Comparison of ENCODE assay signal across 8 cellular contexts in the genomic region with DNA sequence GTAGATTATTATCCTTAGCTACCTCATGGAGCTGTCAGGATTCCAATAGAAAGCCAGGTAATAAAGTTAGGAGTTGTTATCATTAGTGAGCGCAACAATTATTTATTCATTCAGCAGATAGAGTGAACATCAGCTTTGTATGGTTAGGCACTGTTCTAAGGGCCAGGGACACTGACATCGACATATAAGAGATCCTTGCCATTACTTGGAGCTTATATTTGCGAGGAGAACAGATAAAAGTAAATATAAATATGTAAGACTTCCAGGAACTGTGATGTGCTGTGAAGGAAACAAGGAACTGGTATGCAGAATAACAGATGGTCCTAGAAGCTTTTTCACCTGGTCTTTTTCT. TPM values are rescaled to one million over a fixed set of nuclear protein-coding genes. Genes with fewer than 3 reads are reported as not detected.
A peak's percentile ranks its signal among the peaks of the same experiment; 100 is the strongest.
DNase-seq lines count a peak whose midpoint lies in the region; ATAC-seq, FAIRE-seq and TF ChIP-seq lines count a peak whose summit lies in the region.

No MANE protein-coding gene starts in this region.

- CTCF ChIA-PET in H1 (lab: Charles Lee; ENCODE audit: partially characterized antibody): interaction anchor here (0.6 to 2.9 kb wide), 5 partner anchors 13 to 288 kb away, joined by 3 to 25 read pairs (median 3); no protein-coding TSS in a partner anchor

- H3K27me3 Mint-ChIP-seq in CD14-positive monocyte (ENCODE audit: low read depth in 3 of 3): peaks cover 0 to 5% (median 0%) of the 10 kb centered on the region in 3 donors
- H3K27me3 Mint-ChIP-seq in neural crest cell (ENCODE audit: low read depth): no peaks in the 10 kb centered on the region

- no peak overlapping the region for H3K23ac ChIP-seq in H1 (ENCODE audit: insufficient read length)

- H3K4me3 Mint-ChIP-seq in CD14-positive monocyte: peak overlapping the region; percentile 92 to 97
- H3K4me3 Mint-ChIP-seq in neural crest cell: peak overlapping the region; percentile 98

- POLR2A ChIA-PET in H1 (lab: Charles Lee; ENCODE audit: partially characterized antibody): interaction anchor here (0.7 to 2.3 kb wide), 27 partner anchors 9 to 473 kb away, joined by 3 to 13 read pairs (median 4); partner anchors contain the start of genes CCDC174, CHCHD4 and TMEM43

- in situ Hi-C loops in GM13977 (cut with MboI; ENCODE audit: low pct_unique_long_range_greater_than_20kb, low sequenced_read_pairs, unreplicated experiment): no loop called here

- no peak for TF ChIP-seq EP300 in H1 (IDR thresholded peaks at IDR 0.05; ENCODE audit: borderline replicate concordance in 1 of 2, low read depth in 2 of 2, low read length in 2 of 2)

- no peak overlapping the region for H2BK20ac ChIP-seq in H1 (ENCODE audit: low read length)

- H2BK15ac ChIP-seq in H1 (ENCODE audit: low read length): no peak overlapping the region

- H4K20me1 ChIP-seq in H1 (replicated peaks in 1 of 2; ENCODE audit: control insufficient read depth in 1 of 2, insufficient read depth in 2 of 2, low read length in 2 of 2): no peaks in the 10 kb centered on the region

- H3K9me3 Mint-ChIP-seq in CD14-positive monocyte: peaks cover 0 to 3% (median 0%) of the 10 kb centered on the region in 7 donors
- H3K9me3 Mint-ChIP-seq in neural crest cell: no peaks in the 10 kb centered on the region

- H3K4me1 ChIP-seq in NT2/D1 (ENCODE audit: insufficient read depth, insufficient read length): no peaks in the 10 kb centered on the region
- peaks cover 0 to 2% (median under 1%) of the 10 kb centered on the region in 4 experiments; a peak in 3 of 7 replicates for H3K4me1 ChIP-seq in H1 (replicated peaks in 1 of 4; ENCODE audit: control insufficient read depth in 3 of 4, insufficient read depth in 4 of 4, low read length in 3 of 4)

- H3K36me3 ChIP-seq in NT2/D1 (ENCODE audit: insufficient read depth, insufficient read length, low read length) (peaks cover 33% of the 10 kb centered on the region), H1 (ENCODE audit: control insufficient read depth in 2 of 4, insufficient read depth in 4 of 4, low read length in 3 of 4) (peaks cover 3 to 30% (median 13%) of the 10 kb centered on the region in 4 experiments; a peak in 6 of 8 replicates)

- H3K4me2 ChIP-seq in H1 (ENCODE audit: insufficient read depth in 1 of 2, low read depth in 2 of 2, low read length in 2 of 2): peak overlapping the region; percentile 61 to 99

- FAIRE-seq in H1 (lab: Jason Lieb, UNC): no peak

- peaks cover 6% of the 10 kb centered on the region for H3K23me2 ChIP-seq in H1 (ENCODE audit: low read depth, low read length)

- H3K27ac Mint-ChIP-seq in CD14-positive monocyte: peak overlapping the region; percentile 95 to 100 (median 98)
- H3K27ac Mint-ChIP-seq in neural crest cell (ENCODE audit: unreplicated experiment): peak overlapping the region; percentile 99

- no peak overlapping the region for H3K14ac ChIP-seq in H1 (ENCODE audit: insufficient read length)

- H3K4ac ChIP-seq in H1 (replicated peaks; ENCODE audit: insufficient read length, low read depth, low read length): no peak overlapping the region

- H3K79me2 ChIP-seq in H1 (ENCODE audit: control insufficient read depth in 1 of 2, insufficient read depth in 2 of 2, low read length in 2 of 2): peaks cover 0 to 56% of the 10 kb centered on the region in 2 experiments; a peak in 3 of 4 replicates

- 4% methylated on average over 3 of the region's 3 CpGs; no CpG with 5 or more reads in 1 of the 2 experiments for WGBS in H1 (ENCODE audit: extremely low coverage in 1 of 2, insufficient coverage in 1 of 2, insufficient read length in 1 of 2, insufficient replicate concordance in 2 of 2, low coverage in 1 of 2, low lambda C conversion rate in 2 of 2, missing lambda C conversion rate in 1 of 2), 2 experiments

- H3K27me3 ChIP-seq in NT2/D1 (ENCODE audit: insufficient read depth, insufficient read length) (no peaks in the 10 kb centered on the region), H1 (replicated peaks in 1 of 4; ENCODE audit: control insufficient read depth in 3 of 4, extremely low read depth in 1 of 4, insufficient read depth in 3 of 4, low read length in 3 of 4) (no peaks in the 10 kb centered on the region; a peak in 1 of 7 replicates)

- intact Hi-C loops in CD14-positive monocyte (cut with micrococcal nuclease): loop anchor here (5.0 kb wide), 3 partner anchors 37 to 768 kb away; partner anchors contain the start of genes CCDC174 (in 1 of the 2) and NR2C2 (in 1 of the 2)

- no peak for DNase-seq in CD14-positive monocyte (ENCODE audit: low spot score)
- DNase-seq in NT2/D1 (ENCODE audit: low read depth, low spot score): no peak
- no peak for DNase-seq in H1 (ENCODE audit: low read depth in 1 of 2, low spot score in 2 of 2)
- DNase-seq in neural crest cell (ENCODE audit: low read depth, low spot score): no peak
- no peak for DNase-seq in T1000 (lab: John Stamatoyannopoulos, UW)
- no peak for DNase-seq in GM13977 (ENCODE audit: low spot score)

- H2BK120ac ChIP-seq in H1 (replicated peaks; ENCODE audit: low read depth, low read length): no peak overlapping the region

- H3K79me1 ChIP-seq in H1 (ENCODE audit: low read depth, low read length): peaks cover 4% of the 10 kb centered on the region; the same call in 1 of the 2 replicates

- no peak for TF ChIP-seq POLR2A in H1 (IDR thresholded peaks at IDR 0.05; ENCODE audit: control extremely low read depth in 1 of 2, low read depth in 2 of 2, low read length in 2 of 2)

- TF ChIP-seq CTCF in CD14-positive monocyte (IDR thresholded peaks at IDR 0.05) (no peak), H1 (IDR thresholded peaks at IDR 0.05; ENCODE audit: control extremely low read depth in 1 of 3, insufficient read depth in 1 of 3, low read depth in 1 of 3, low read length in 3 of 3) (no peak), neural crest cell (conservative IDR thresholded peaks at IDR 0.05) (no peak), GM13977 (IDR thresholded peaks at IDR 0.05; ENCODE audit: extremely low read depth, insufficient read depth, missing control alignments) (no peak)

- no peak for TF ChIP-seq RAD21 in H1 (IDR thresholded peaks at IDR 0.05 in 1 of 2, conservative IDR thresholded peaks at IDR 0.05 in 1 of 2; ENCODE audit: low read depth in 2 of 2, low read length in 2 of 2)

- H3K56ac ChIP-seq in H1 (replicated peaks; ENCODE audit: insufficient read length, low read depth, low read length): no peak overlapping the region

- H2AK5ac ChIP-seq in H1 (ENCODE audit: low read depth, low read length): no peak overlapping the region

- H3K4me1 Mint-ChIP-seq in CD14-positive monocyte (peaks cover 34% of the 10 kb centered on the region), neural crest cell (peaks cover 45% of the 10 kb centered on the region)

- H4K91ac ChIP-seq in H1 (replicated peaks; ENCODE audit: insufficient read length, low read length): no peak overlapping the region

- H3K9me3 ChIP-seq in NT2/D1 (ENCODE audit: insufficient read depth, low read length) (no peaks in the 10 kb centered on the region), H1 (ENCODE audit: insufficient read depth in 2 of 2, low read depth in 1 of 2, low read length in 1 of 2) (no peaks in the 10 kb centered on the region)

- H3K4me3 ChIP-seq in NT2/D1 (ENCODE audit: insufficient read length, low read depth) (peak overlapping the region; percentile 86), H1 (ENCODE audit: extremely low read depth in 1 of 4, insufficient read depth in 2 of 4, low read depth in 3 of 4, low read length in 4 of 4) (peak overlapping the region; percentile 84 to 91 (median 88))

- no peak overlapping the region for H4K8ac ChIP-seq in H1 (ENCODE audit: extremely low read depth, insufficient read depth, low read length)

- peak overlapping the region; percentile 90; the same call in 1 of the 2 replicates for H2BK5ac ChIP-seq in H1 (ENCODE audit: low read depth, low read length)

- H3K36me3 Mint-ChIP-seq in CD14-positive monocyte: peaks cover 21 to 27% of the 10 kb centered on the region in 2 donors
- H3K36me3 Mint-ChIP-seq in neural crest cell (ENCODE audit: low read depth): peaks cover 7% of the 10 kb centered on the region

- peak overlapping the region; percentile 96 for H3K9ac ChIP-seq in NT2/D1 (ENCODE audit: insufficient read length, low read depth)
- peak overlapping the region; percentile 91 to 100 (median 94) for H3K9ac ChIP-seq in H1 (replicated peaks in 1 of 4; ENCODE audit: extremely low read depth in 1 of 4, low read depth in 3 of 4, low read length in 3 of 4)

- no peak overlapping the region for H3K18ac ChIP-seq in H1 (ENCODE audit: extremely low read depth, low read length)

- no peak overlapping the region; the same call in 1 of the 2 replicates for H2BK12ac ChIP-seq in H1 (ENCODE audit: low read depth, low read length)

- H4K5ac ChIP-seq in H1 (ENCODE audit: insufficient read length, low read depth, low read length): no peak overlapping the region

- H3K27ac ChIP-seq in H1 (ENCODE audit: low read depth, low read length): peak overlapping the region; percentile 91

- H2AFZ ChIP-seq in H1 (ENCODE audit: low read length): 0 out of 2 replicates have a peak overlapping the region, but pooled peaks have one; percentile 67

- ATAC-seq in HG03108 (IDR thresholded peaks at IDR 0.05; ENCODE audit: unreplicated experiment) (no peak), GM21447 (IDR thresholded peaks at IDR 0.05; ENCODE audit: unreplicated experiment) (no peak)

RNA-seq across cellular contexts. Expression of gene LSM3, which starts 0.5 kb away (rescaled TPM):
- polyA plus RNA-seq in CD14-positive monocyte (10 to 100 TPM; 19.8 to 23.2 TPM), H1 (2011; rRNA removed) (3.4 and 7.1 TPM in 2 replicates)
- 24.8 and 25.4 TPM in 2 replicates for total RNA-seq in H1 (2021; fragmentation: NEBNext Ultra II Directional; extraction: Animal tissue kit (Norgen Biotek cat#: 25700))
- 15.4 TPM for polyA plus RNA-seq in H1 (2011; cell fraction: cytosol; rRNA removed)
- polyA plus RNA-seq in H1 (2011; cell fraction: nucleus; rRNA removed): 1.3 TPM
- polyA plus RNA-seq in H1 (2012, experiment 1 of 2): 16.4 to 38.9 TPM (median 17.3 TPM) in 4 replicates
- 21.4 TPM for polyA plus RNA-seq in H1 (2012, experiment 2 of 2)
- polyA plus RNA-seq in H1 (2013, experiment 1 of 2): 35.7 TPM
- 36.0 TPM for polyA plus RNA-seq in H1 (2013, experiment 2 of 2)
- polyA minus RNA-seq in H1 (2011; rRNA and poly(A)+ RNA removed): 1.9 and 2.8 TPM in 2 replicates
- polyA minus RNA-seq in H1 (2011; cell fraction: cytosol; rRNA and poly(A)+ RNA removed): 2.4 TPM
- polyA minus RNA-seq in H1 (2011; cell fraction: nucleus; rRNA and poly(A)+ RNA removed): 7.5 TPM
- 18.3 and 19.1 TPM in 2 replicates for total RNA-seq in neural crest cell

RNA-seq across cellular contexts. Expression of gene XPC, which starts 0.7 kb away (rescaled TPM):
- polyA plus RNA-seq in CD14-positive monocyte: 10 to 100 TPM; 13.4 to 22.0 TPM
- 27.3 and 27.7 TPM in 2 replicates for total RNA-seq in H1 (2021; fragmentation: NEBNext Ultra II Directional; extraction: Animal tissue kit (Norgen Biotek cat#: 25700))
- polyA plus RNA-seq in H1 (2011; rRNA removed): 8.8 and 13.0 TPM in 2 replicates
- 14.6 TPM for polyA plus RNA-seq in H1 (2011; cell fraction: cytosol; rRNA removed)
- 25.3 TPM for polyA plus RNA-seq in H1 (2011; cell fraction: nucleus; rRNA removed)
- polyA plus RNA-seq in H1 (2012, experiment 1 of 2): 25.3 to 31.0 TPM (median 28.3 TPM) in 4 replicates
- 5.1 TPM for polyA plus RNA-seq in H1 (2012, experiment 2 of 2)
- polyA plus RNA-seq in H1 (2013, experiment 1 of 2): 20.2 TPM
- polyA plus RNA-seq in H1 (2013, experiment 2 of 2): 20.5 TPM
- 19.7 and 22.0 TPM in 2 replicates for polyA minus RNA-seq in H1 (2011; rRNA and poly(A)+ RNA removed)
- polyA minus RNA-seq in H1 (2011; cell fraction: cytosol; rRNA and poly(A)+ RNA removed): 15.0 TPM
- polyA minus RNA-seq in H1 (2011; cell fraction: nucleus; rRNA and poly(A)+ RNA removed): 30.3 TPM
- total RNA-seq in neural crest cell: 37.3 and 41.6 TPM in 2 replicates

RNA-seq across cellular contexts. Expression of gene TMEM43, which starts 54.2 kb away (rescaled TPM):
- 10 to 100 TPM; 66.7 to 69.7 TPM for polyA plus RNA-seq in CD14-positive monocyte
- 27.0 and 27.4 TPM in 2 replicates for total RNA-seq in H1 (2021; fragmentation: NEBNext Ultra II Directional; extraction: Animal tissue kit (Norgen Biotek cat#: 25700))
- polyA plus RNA-seq in H1 (2011; rRNA removed): 33.7 and 38.2 TPM in 2 replicates
- 33.9 TPM for polyA plus RNA-seq in H1 (2011; cell fraction: cytosol; rRNA removed)
- polyA plus RNA-seq in H1 (2011; cell fraction: nucleus; rRNA removed): 39.5 TPM
- 21.2 to 24.6 TPM (median 23.9 TPM) in 4 replicates for polyA plus RNA-seq in H1 (2012, experiment 1 of 2)
- 22.3 TPM for polyA plus RNA-seq in H1 (2012, experiment 2 of 2)
- 34.5 TPM for polyA plus RNA-seq in H1 (2013, experiment 1 of 2)
- 37.3 TPM for polyA plus RNA-seq in H1 (2013, experiment 2 of 2)
- polyA minus RNA-seq in H1 (2011; rRNA and poly(A)+ RNA removed): 35.2 and 35.8 TPM in 2 replicates
- 14.5 TPM for polyA minus RNA-seq in H1 (2011; cell fraction: cytosol; rRNA and poly(A)+ RNA removed)
- polyA minus RNA-seq in H1 (2011; cell fraction: nucleus; rRNA and poly(A)+ RNA removed): 13.5 TPM
- 42.7 and 42.9 TPM in 2 replicates for total RNA-seq in neural crest cell

RNA-seq across cellular contexts. Expression of gene CHCHD4, which starts 54.4 kb away (rescaled TPM):
- 10 to 100 TPM; 13.6 to 13.8 TPM for polyA plus RNA-seq in CD14-positive monocyte
- 20.6 and 22.3 TPM in 2 replicates for total RNA-seq in H1 (2021; fragmentation: NEBNext Ultra II Directional; extraction: Animal tissue kit (Norgen Biotek cat#: 25700))
- 10.8 and 15.0 TPM in 2 replicates for polyA plus RNA-seq in H1 (2011; rRNA removed)
- polyA plus RNA-seq in H1 (2011; cell fraction: cytosol; rRNA removed): 17.2 TPM
- polyA plus RNA-seq in H1 (2011; cell fraction: nucleus; rRNA removed): 4.9 TPM
- 17.2 to 24.5 TPM (median 20.8 TPM) in 4 replicates for polyA plus RNA-seq in H1 (2012, experiment 1 of 2)
- 13.2 TPM for polyA plus RNA-seq in H1 (2012, experiment 2 of 2)
- 17.2 TPM for polyA plus RNA-seq in H1 (2013, experiment 1 of 2)
- polyA plus RNA-seq in H1 (2013, experiment 2 of 2): 16.3 TPM
- polyA minus RNA-seq in H1 (2011; rRNA and poly(A)+ RNA removed): 9.8 and 11.9 TPM in 2 replicates
- 8.6 TPM for polyA minus RNA-seq in H1 (2011; cell fraction: cytosol; rRNA and poly(A)+ RNA removed)
- 4.8 TPM for polyA minus RNA-seq in H1 (2011; cell fraction: nucleus; rRNA and poly(A)+ RNA removed)
- total RNA-seq in neural crest cell: 16.9 and 17.0 TPM in 2 replicates
